1 cellular context compared by ENCODE assay signal in genomic region chrX:11461181-11462001, GRCh38.
TF ChIP-seq lines count a peak whose summit lies in the region.

No MANE protein-coding gene starts in this region.

TF ChIP-seq in K562, 482 proteins besides CTCF, POLR2A, EP300 and RAD21 (continued from another document and continues in another):
- TF ChIP-seq CUX1 (CRISPR knock-in tag; IDR thresholded peaks at IDR 0.05) (no peak), ZFPM2 (CRISPR knock-in tag; IDR thresholded peaks at IDR 0.05) (no peak), ARID2 (IDR thresholded peaks at IDR 0.05) (no peak), GATAD2B (IDR thresholded peaks at IDR 0.05; ENCODE audit: borderline replicate concordance) (peak; percentile 49; the same call in 1 of the 2 replicates), EZH2 (IDR thresholded peaks at IDR 0.05; ENCODE audit: borderline replicate concordance, low read depth, low read length) (no peak), ZNF717 (CRISPR knock-in tag; IDR thresholded peaks at IDR 0.05) (no peak), MITF (IDR thresholded peaks at IDR 0.05) (no peak), PCBP1 (IDR thresholded peaks at IDR 0.05; ENCODE audit: low read depth, low read length, poor library complexity, severe bottlenecking) (no peak), SETDB1 (IDR thresholded peaks at IDR 0.05; ENCODE audit: low read length) (no peak), ELF2 (CRISPR knock-in tag; IDR thresholded peaks at IDR 0.05) (no peak), ZNF398 (CRISPR knock-in tag; IDR thresholded peaks at IDR 0.05) (no peak), ASH1L (IDR thresholded peaks at IDR 0.05; ENCODE audit: borderline replicate concordance, low read depth, partially characterized antibody) (no peak), LARP7 (IDR thresholded peaks at IDR 0.05) (no peak), RNF2 (IDR thresholded peaks at IDR 0.05) (peak; percentile 90), JUND (IDR thresholded peaks at IDR 0.05; ENCODE audit: borderline replicate concordance, low read depth, low read length) (peak; percentile 84), JUND (tag; IDR thresholded peaks at IDR 0.05; ENCODE audit: borderline replicate concordance, low read depth, low read length) (peak; percentile 73; the same call in 2 of the 3 replicates), MAX (CRISPR knock-in tag; IDR thresholded peaks at IDR 0.05) (no peak), SP2 (IDR thresholded peaks at IDR 0.05; ENCODE audit: extremely low read depth, low read depth, low read length, poor library complexity, severe bottlenecking) (no peak), BHLHE40 (IDR thresholded peaks at IDR 0.05; ENCODE audit: low read length) (no peak), SAFB (IDR thresholded peaks at IDR 0.05; ENCODE audit: borderline replicate concordance, low read depth, low read length) (no peak), RCOR1 (IDR thresholded peaks at IDR 0.05; ENCODE audit: borderline replicate concordance in 1 of 2, low read depth in 2 of 2, low read length in 2 of 2) (peak; percentile 77 to 96; a peak in 3 of 4 replicates), E2F8 (IDR thresholded peaks at IDR 0.05; ENCODE audit: low read depth, partially characterized antibody) (no peak), KLF10 (CRISPR knock-in tag; IDR thresholded peaks at IDR 0.05) (no peak), FOSL1 (tag; conservative IDR thresholded peaks at IDR 0.05) (peak; percentile 90), BRD9 (IDR thresholded peaks at IDR 0.05; ENCODE audit: low read depth, partially characterized antibody) (peak; percentile 38), ZNF277 (CRISPR knock-in tag; IDR thresholded peaks at IDR 0.05; ENCODE audit: borderline replicate concordance) (no peak), ARID3B (CRISPR knock-in tag; IDR thresholded peaks at IDR 0.05; ENCODE audit: borderline replicate concordance) (no peak), FOXP1 (CRISPR knock-in tag; IDR thresholded peaks at IDR 0.05) (no peak), NONO (IDR thresholded peaks at IDR 0.05; ENCODE audit: low read depth in 2 of 2, low read length in 1 of 2) (peak in 1 of 2 experiments; percentile 31; a peak in 1 of 4 replicates), TAF9B (IDR thresholded peaks at IDR 0.05; ENCODE audit: partially characterized antibody) (peak; percentile 60), GATA2 (CRISPR knock-in tag; IDR thresholded peaks at IDR 0.05) (peak; percentile 88), CBX3 (IDR thresholded peaks at IDR 0.05; ENCODE audit: borderline replicate concordance in 1 of 2, low read length in 2 of 2) (no peak), SMARCA5 (IDR thresholded peaks at IDR 0.05) (no peak), ZHX1 (conservative IDR thresholded peaks at IDR 0.05; ENCODE audit: low read length) (no peak), ZNF395 (CRISPR knock-in tag; IDR thresholded peaks at IDR 0.05) (peak; percentile 83), SRSF9 (IDR thresholded peaks at IDR 0.05; ENCODE audit: borderline replicate concordance, low read depth, low read length) (no peak), GATAD2A (IDR thresholded peaks at IDR 0.05) (no peak), TRIM28 (IDR thresholded peaks at IDR 0.05) (peak; percentile 90; the same call in 1 of the 2 replicates), HMBOX1 (IDR thresholded peaks at IDR 0.05) (no peak), THRAP3 (IDR thresholded peaks at IDR 0.05; ENCODE audit: borderline replicate concordance) (0 out of 2 replicates have a peak, but pooled peaks have one; percentile 30), RBM22 (IDR thresholded peaks at IDR 0.05; ENCODE audit: low read depth, low read length, poor library complexity, severe bottlenecking) (no peak)
